Comparison of ENCODE assay signal across 8 cellular contexts in the genomic region with DNA sequence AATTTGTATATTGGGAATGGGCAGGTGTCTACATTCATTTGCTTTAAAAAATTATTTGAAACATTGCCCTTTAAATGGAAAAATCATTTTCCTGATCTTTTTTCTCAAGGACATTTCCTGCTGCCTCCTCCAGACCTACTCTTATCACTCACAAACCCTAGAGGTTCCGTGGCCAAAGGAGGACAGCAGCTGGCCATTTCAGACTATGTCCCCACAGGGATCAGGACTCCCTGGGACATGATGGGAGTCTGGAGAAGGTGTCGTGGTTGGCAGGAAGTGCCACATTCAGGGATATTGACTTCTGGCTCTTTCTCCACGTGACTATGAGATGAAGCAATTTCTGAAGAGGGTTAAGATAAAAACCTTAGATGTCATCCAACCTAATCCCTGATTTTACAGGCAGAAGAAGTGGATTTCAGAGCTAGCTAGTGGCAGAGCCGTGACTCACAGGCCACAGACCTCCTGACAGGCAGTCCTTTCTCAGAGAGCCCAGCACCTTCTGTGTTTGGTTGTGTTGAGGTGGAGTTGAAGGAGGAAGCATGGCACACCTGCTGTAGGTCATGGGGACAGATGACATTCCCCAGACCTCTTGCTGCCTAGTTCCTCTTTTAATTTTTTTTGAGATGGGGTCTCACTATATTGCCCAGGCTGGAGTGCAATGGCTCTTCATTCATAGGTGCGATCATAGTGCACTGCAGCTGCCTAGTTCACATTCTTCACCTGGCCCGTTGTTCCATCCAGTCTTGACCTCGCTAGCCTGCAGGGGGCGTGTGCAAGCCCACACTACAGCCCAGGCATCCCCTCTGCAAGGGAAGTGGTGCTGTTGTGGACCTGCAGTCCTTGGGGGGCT. TPM values are rescaled to one million over a fixed set of nuclear protein-coding genes. Genes with fewer than 3 reads are reported as not detected.
DNase-seq lines count a peak whose midpoint lies in the region; ATAC-seq and TF ChIP-seq lines count a peak whose summit lies in the region.

No MANE protein-coding gene starts in this region.

- H3K4me1 ChIP-seq in CD8-positive, alpha-beta memory T cell (ENCODE audit: insufficient read depth, low read length): peaks cover 42% of the 10 kb centered on the region
- H3K4me1 ChIP-seq in right lobe of liver (no peaks in the 10 kb centered on the region), gastroesophageal sphincter (no peaks in the 10 kb centered on the region), aorta (ENCODE audit: control insufficient read depth in 1 of 2, insufficient read depth in 2 of 2, low read length in 2 of 2) (no peaks in the 10 kb centered on the region)

- H3K36me3 Mint-ChIP-seq in CD8-positive, alpha-beta memory T cell: no peaks in the 10 kb centered on the region
- H3K36me3 Mint-ChIP-seq in HFFc6 (ENCODE audit: low read depth): no peaks in the 10 kb centered on the region
- peaks cover 4% of the 10 kb centered on the region for H3K36me3 Mint-ChIP-seq in activated CD4-positive, alpha-beta memory T cell treated with anti-CD3 and anti-CD28 coated beads for 36 hours

- H3K27ac ChIP-seq in CD8-positive, alpha-beta memory T cell (ENCODE audit: low read depth, low read length): no peak overlapping the region
- H3K27ac ChIP-seq in right lobe of liver: no peak overlapping the region
- H3K27ac ChIP-seq in gastroesophageal sphincter: no peak overlapping the region
- H3K27ac ChIP-seq in aorta (ENCODE audit: low read depth in 1 of 2, low read length in 2 of 2): no peak overlapping the region

- H3K9me3 Mint-ChIP-seq in CD8-positive, alpha-beta memory T cell: no peaks in the 10 kb centered on the region
- H3K9me3 Mint-ChIP-seq in HFFc6: no peaks in the 10 kb centered on the region
- H3K9me3 Mint-ChIP-seq in activated CD4-positive, alpha-beta memory T cell treated with anti-CD3 and anti-CD28 coated beads for 36 hours: no peaks in the 10 kb centered on the region

- peak in 2 of 5 donors; percentile 7 to 21 for DNase-seq in CD8-positive, alpha-beta memory T cell
- DNase-seq in HFFc6 (no peak), right lobe of liver (no peak), aorta (no peak)
- peak; percentile 53 for DNase-seq in activated CD4-positive, alpha-beta memory T cell treated with anti-CD3 and anti-CD28 coated beads for 36 hours
- no peak for DNase-seq in effector CD4-positive, alpha-beta T cell

- H3K27ac Mint-ChIP-seq in CD8-positive, alpha-beta memory T cell: peak overlapping the region in 6 of 8 donors; percentile 22 to 92 (median 52)
- no peak overlapping the region for H3K27ac Mint-ChIP-seq in HFFc6
- H3K27ac Mint-ChIP-seq in activated CD4-positive, alpha-beta memory T cell treated with anti-CD3 and anti-CD28 coated beads for 36 hours: no peak overlapping the region

- no peak for TF ChIP-seq EP300 in gastroesophageal sphincter (IDR thresholded peaks at IDR 0.05)

- no peaks in the 10 kb centered on the region for H3K36me3 ChIP-seq in CD8-positive, alpha-beta memory T cell (ENCODE audit: insufficient read depth, low read length)
- H3K36me3 ChIP-seq in right lobe of liver: no peaks in the 10 kb centered on the region
- H3K36me3 ChIP-seq in gastroesophageal sphincter: no peaks in the 10 kb centered on the region
- H3K36me3 ChIP-seq in aorta (ENCODE audit: control insufficient read depth in 1 of 2, insufficient read depth in 2 of 2, low read length in 1 of 2): no peaks in the 10 kb centered on the region

- H3K4me3 Mint-ChIP-seq in CD8-positive, alpha-beta memory T cell: peak overlapping the region in 1 of 7 donors; percentile 19
- H3K4me3 Mint-ChIP-seq in HFFc6: no peak overlapping the region
- peak overlapping the region; percentile 42 for H3K4me3 Mint-ChIP-seq in activated CD4-positive, alpha-beta memory T cell treated with anti-CD3 and anti-CD28 coated beads for 36 hours

- H3K4me1 Mint-ChIP-seq in CD8-positive, alpha-beta memory T cell: peaks cover 36 to 62% (median 54%) of the 10 kb centered on the region in 3 donors
- H3K4me1 Mint-ChIP-seq in HFFc6 (ENCODE audit: low read depth): peaks cover 23% of the 10 kb centered on the region
- peaks cover 71% of the 10 kb centered on the region for H3K4me1 Mint-ChIP-seq in activated CD4-positive, alpha-beta memory T cell treated with anti-CD3 and anti-CD28 coated beads for 36 hours (ENCODE audit: low read depth)

- no peaks in the 10 kb centered on the region for H3K9me3 ChIP-seq in CD8-positive, alpha-beta memory T cell (ENCODE audit: low read length)
- no peaks in the 10 kb centered on the region for H3K9me3 ChIP-seq in right lobe of liver
- no peaks in the 10 kb centered on the region for H3K9me3 ChIP-seq in gastroesophageal sphincter
- H3K9me3 ChIP-seq in aorta (ENCODE audit: control insufficient read depth, low read length): no peaks in the 10 kb centered on the region

- no peaks in the 10 kb centered on the region for H3K27me3 ChIP-seq in CD8-positive, alpha-beta memory T cell (ENCODE audit: insufficient read depth, low read length, poor library complexity, severe bottlenecking)
- H3K27me3 ChIP-seq in right lobe of liver (no peaks in the 10 kb centered on the region), gastroesophageal sphincter (peaks cover 23% of the 10 kb centered on the region), aorta (ENCODE audit: control insufficient read depth in 1 of 2, insufficient read depth in 2 of 2, low read length in 1 of 2) (no peaks in the 10 kb centered on the region)

- ATAC-seq in right lobe of liver (peak in 2 of 4 donors; percentile 37 to 53), gastroesophageal sphincter (no peak), HG03039 (IDR thresholded peaks at IDR 0.05; ENCODE audit: unreplicated experiment) (no peak), aorta (ENCODE audit: low FRiP score) (no peak)

- POLR2A ChIA-PET in CD8-positive, alpha-beta memory T cell (lab: Charles Lee): interaction anchor here (0.6 kb wide), 1 partner anchor 30 kb away, joined by 3 read pairs; no protein-coding TSS in a partner anchor
- POLR2A ChIA-PET in activated CD4-positive, alpha-beta memory T cell treated with anti-CD3 and anti-CD28 coated beads for 36 hours (lab: Charles Lee): interaction anchor here (0.7 to 1.9 kb wide), 6 partner anchors 12 to 63 kb away, joined by 3 to 6 read pairs (median 4); a partner anchor contains a TSS

- TF ChIP-seq CTCF in HFFc6 (IDR thresholded peaks at IDR 0.05) (peak; percentile 69), right lobe of liver (IDR thresholded peaks at IDR 0.05) (peak; percentile 12 to 40 (median 26)), gastroesophageal sphincter (IDR thresholded peaks at IDR 0.05) (peak in 2 of 4 experiments; percentile 8 to 35)

- CTCF ChIA-PET in CD8-positive, alpha-beta memory T cell (lab: Charles Lee): interaction anchor here (0.5 to 3.8 kb wide), 14 partner anchors 11 to 114 kb away, joined by 3 to 20 read pairs (median 5); a partner anchor contains a TSS
- CTCF ChIA-PET in activated CD4-positive, alpha-beta memory T cell treated with anti-CD3 and anti-CD28 coated beads for 36 hours (lab: Charles Lee): interaction anchor here (0.6 to 3.7 kb wide), 15 partner anchors 9 to 108 kb away, joined by 3 to 19 read pairs (median 4); no protein-coding TSS in a partner anchor

- 34% methylated on average over 6 of the region's 8 CpGs for WGBS in right lobe of liver (ENCODE audit: insufficient coverage, low coverage, low lambda C conversion rate, missing lambda C conversion rate)
- 79 to 83% methylated on average over 2 to 3 of the region's 8 CpGs for WGBS in gastroesophageal sphincter (ENCODE audit: low coverage in 1 of 2), 2 donors
- 51 to 54% methylated on average over 8 of the region's 8 CpGs for WGBS in aorta, 2 donors

- no peak for TF ChIP-seq POLR2A in right lobe of liver (IDR thresholded peaks at IDR 0.05)
- TF ChIP-seq POLR2A in gastroesophageal sphincter (IDR thresholded peaks at IDR 0.05): no peak

- intact Hi-C loops in activated CD4-positive, alpha-beta memory T cell treated with anti-CD3 and anti-CD28 coated beads for 36 hours (cut with micrococcal nuclease): loop anchor here (1.0 kb wide), 1 partner anchor 58 kb away; no protein-coding TSS in a partner anchor
- intact Hi-C loops in right lobe of liver (cut with DNase I) (no loop called here), aorta (cut with DNase I) (no loop called here)

- H3K27me3 Mint-ChIP-seq in CD8-positive, alpha-beta memory T cell: peaks cover 0 to 2% of the 10 kb centered on the region in 2 donors
- H3K27me3 Mint-ChIP-seq in HFFc6 (ENCODE audit: insufficient read depth): peaks cover 3% of the 10 kb centered on the region
- peaks cover 16% of the 10 kb centered on the region for H3K27me3 Mint-ChIP-seq in activated CD4-positive, alpha-beta memory T cell treated with anti-CD3 and anti-CD28 coated beads for 36 hours

- no peak overlapping the region for H3K4me3 ChIP-seq in CD8-positive, alpha-beta memory T cell (ENCODE audit: low read length)
- H3K4me3 ChIP-seq in right lobe of liver (no peak overlapping the region), gastroesophageal sphincter (no peak overlapping the region), aorta (ENCODE audit: low read length in 2 of 2) (no peak overlapping the region)

RNA-seq across cellular contexts. Expression of a gene that starts 25.5 kb away (rescaled TPM):
- total RNA-seq in CD8-positive, alpha-beta memory T cell: 1 to 10 TPM; 7.6 TPM
- polyA plus RNA-seq in CD8-positive, alpha-beta memory T cell: 0.33 TPM
- not detected for total RNA-seq in HFFc6 (2021; fragmentation: NEBNext Ultra II Directional; extraction: Animal tissue kit (Norgen Biotek cat#: 25700))
- 10 to 100 TPM; 17.3 to 18.5 TPM for total RNA-seq in activated CD4-positive, alpha-beta memory T cell treated with anti-CD3 and anti-CD28 coated beads for 36 hours
- total RNA-seq in right lobe of liver: 1 to 10 TPM in 1 of 6 experiments, under 1 TPM in 3, not detected in 2; 0.26 to 2.2 (median 0.63) TPM
- total RNA-seq in gastroesophageal sphincter: 1 to 10 TPM in 3 of 4 donors, under 1 TPM in 1; 0.45 to 9.3 (median 2.3) TPM
- 10 to 100 TPM in 1 of 2 donors, 1 to 10 TPM in 1; 2.7 to 12.6 TPM for total RNA-seq in aorta
- 1 to 10 TPM; 3.0 to 4.3 TPM for polyA plus RNA-seq in aorta

RNA-seq across cellular contexts. Expression of a gene that starts 27.2 kb away (rescaled TPM):
- total RNA-seq in CD8-positive, alpha-beta memory T cell: not detected
- polyA plus RNA-seq in CD8-positive, alpha-beta memory T cell: not detected
- total RNA-seq in HFFc6 (2021; fragmentation: NEBNext Ultra II Directional; extraction: Animal tissue kit (Norgen Biotek cat#: 25700)): not detected
- under 1 TPM in 1 of 2 experiments, not detected in 1; 0.21 TPM for total RNA-seq in activated CD4-positive, alpha-beta memory T cell treated with anti-CD3 and anti-CD28 coated beads for 36 hours
- not detected for total RNA-seq in right lobe of liver
- total RNA-seq in gastroesophageal sphincter: under 1 TPM in 1 of 4 donors, not detected in 3; 0.27 TPM
- not detected for total RNA-seq in aorta
- not detected for polyA plus RNA-seq in aorta

Comparison
In these comparisons a context has a peak if more than half of its experiments do, and no peak if none do; other contexts are left out.
1. H3K27ac Mint-ChIP-seq: peak in CD8-positive, alpha-beta memory T cell (6 of 8); none in HFFc6 (single experiment) and activated CD4-positive, alpha-beta memory T cell treated with anti-CD3 and anti-CD28 coated beads for 36 hours (single experiment).